8 cellular contexts compared by ENCODE assay signal in genomic region chr16:28181557-28181914, GRCh38. TPM values are rescaled to one million over a fixed set of nuclear protein-coding genes. Genes with fewer than 3 reads are reported as not detected.
DNase-seq lines count a peak whose midpoint lies in the region; TF ChIP-seq lines count a peak whose summit lies in the region.

No MANE protein-coding gene starts in this region.

- H3K4ac ChIP-seq in trophoblast cell (ENCODE audit: low read depth, low read length): no peak overlapping the region
- H3K4ac ChIP-seq in neuronal stem cell (ENCODE audit: low read length): no peak overlapping the region

- 35% methylated on average over 2 of the region's 2 CpGs for WGBS in esophagus muscularis mucosa
- WGBS in trophoblast cell (ENCODE audit: extremely low coverage, insufficient coverage, insufficient read length): no CpG with 5 or more reads among the region's 2 CpGs
- no CpG with 5 or more reads among the region's 2 CpGs for WGBS in neuronal stem cell (ENCODE audit: extremely low coverage in 2 of 2, insufficient read length in 2 of 2, insufficient replicate concordance in 1 of 2), 2 donors

- TF ChIP-seq EP300 in esophagus muscularis mucosa (IDR thresholded peaks at IDR 0.05): no peak

- H4K8ac ChIP-seq in trophoblast cell (ENCODE audit: low read depth, low read length) (no peak overlapping the region), neuronal stem cell (ENCODE audit: low read depth, low read length) (no peak overlapping the region)

- H3K79me1 ChIP-seq in trophoblast cell (ENCODE audit: low read length) (no peaks in the 10 kb centered on the region), neuronal stem cell (ENCODE audit: low read depth, low read length) (peaks cover 2% of the 10 kb centered on the region)

- H3K18ac ChIP-seq in trophoblast cell (ENCODE audit: low read length): no peak overlapping the region
- no peak overlapping the region for H3K18ac ChIP-seq in neuronal stem cell (ENCODE audit: low read length)

- H2AK5ac ChIP-seq in trophoblast cell (ENCODE audit: low read length): no peak overlapping the region
- no peak overlapping the region for H2AK5ac ChIP-seq in neuronal stem cell (ENCODE audit: low read depth, low read length)

- H2AFZ ChIP-seq in trophoblast cell (ENCODE audit: insufficient read depth, low read length, poor library complexity) (no peak overlapping the region), neuronal stem cell (ENCODE audit: low read length) (no peak overlapping the region)

- H3K9ac ChIP-seq in trophoblast cell (ENCODE audit: low read length): no peak overlapping the region
- no peak overlapping the region for H3K9ac ChIP-seq in neuronal stem cell (ENCODE audit: low read depth, low read length, poor library complexity)

- in situ Hi-C loops in GM13977 (cut with MboI; ENCODE audit: low pct_unique_long_range_greater_than_20kb, low sequenced_read_pairs, unreplicated experiment): no loop called here

- H3K4me2 ChIP-seq in trophoblast cell (ENCODE audit: low read length) (peak overlapping the region; percentile 4), neuronal stem cell (ENCODE audit: insufficient read depth, low read length, poor library complexity, severe bottlenecking) (no peak overlapping the region)

- H3K9me3 ChIP-seq in esophagus muscularis mucosa: no peaks in the 10 kb centered on the region
- H3K9me3 ChIP-seq in trophoblast cell (ENCODE audit: insufficient read depth, low read depth, low read length): no peaks in the 10 kb centered on the region
- H3K9me3 ChIP-seq in neuronal stem cell (replicated peaks in 1 of 2; ENCODE audit: control insufficient read depth in 2 of 2, insufficient read depth in 1 of 2, low read depth in 1 of 2, low read length in 2 of 2): peaks cover 0 to 11% of the 10 kb centered on the region in 2 donors

- H3K36me3 ChIP-seq in esophagus muscularis mucosa: peaks cover 0 to 19% (median 15%) of the 10 kb centered on the region in 4 donors
- peaks cover 2% of the 10 kb centered on the region in 2 experiments for H3K36me3 ChIP-seq in trophoblast cell (ENCODE audit: control insufficient read depth in 1 of 2, insufficient read depth in 2 of 2, low read length in 2 of 2)
- peaks cover 4 to 59% of the 10 kb centered on the region in 2 donors for H3K36me3 ChIP-seq in neuronal stem cell (replicated peaks in 1 of 2; ENCODE audit: control insufficient read depth in 2 of 2, insufficient read depth in 2 of 2, low read length in 2 of 2)

- TF ChIP-seq POLR2A in esophagus muscularis mucosa (IDR thresholded peaks at IDR 0.05; ENCODE audit: low read depth): no peak

- no peak overlapping the region for H4K12ac ChIP-seq in trophoblast cell (ENCODE audit: low read depth, low read length)

- H3K27me3 ChIP-seq in esophagus muscularis mucosa: no peaks in the 10 kb centered on the region
- H3K27me3 ChIP-seq in trophoblast cell (ENCODE audit: insufficient read depth, low read length): no peaks in the 10 kb centered on the region
- no peaks in the 10 kb centered on the region for H3K27me3 ChIP-seq in neuronal stem cell (ENCODE audit: control insufficient read depth in 3 of 3, insufficient read depth in 3 of 3, low read depth in 1 of 3, low read length in 3 of 3)

- H2BK5ac ChIP-seq in trophoblast cell (ENCODE audit: low read depth, low read length, poor library complexity) (no peak overlapping the region), neuronal stem cell (ENCODE audit: low read length) (no peak overlapping the region)

- DNase-seq in ELR (ENCODE audit: low read depth) (peak; percentile 96), RPMI7951 (ENCODE audit: low read depth) (peak; percentile 94), esophagus muscularis mucosa (ENCODE audit: extremely low spot score) (no peak), trophoblast cell (peak; percentile 78 to 92), neuronal stem cell (ENCODE audit: low spot score) (no peak), retina (no peak), SHP77 treated with DMSO at 0.1 percent for 48 hours (lab: John Stamatoyannopoulos, UW) (no peak), GM13977 (ENCODE audit: low spot score) (no peak)

- H3K27ac ChIP-seq in esophagus muscularis mucosa (replicated peaks in 1 of 4) (peak overlapping the region; percentile 29 to 36 (median 32)), trophoblast cell (ENCODE audit: low read depth, low read length) (peak overlapping the region; percentile 8), neuronal stem cell (replicated peaks; ENCODE audit: low read length) (no peak overlapping the region)

- H2BK15ac ChIP-seq in neuronal stem cell (ENCODE audit: low read length): no peak overlapping the region

- H3K4me3 ChIP-seq in esophagus muscularis mucosa: no peak overlapping the region
- no peak overlapping the region for H3K4me3 ChIP-seq in trophoblast cell (ENCODE audit: low read depth, low read length)
- H3K4me3 ChIP-seq in neuronal stem cell (ENCODE audit: low read length in 2 of 2): no peak overlapping the region

- H3K79me2 ChIP-seq in trophoblast cell (ENCODE audit: control insufficient read depth, insufficient read depth, low read length, poor library complexity): peaks cover 1% of the 10 kb centered on the region

- H4K91ac ChIP-seq in trophoblast cell (ENCODE audit: low read depth, low read length) (no peak overlapping the region), neuronal stem cell (ENCODE audit: low read depth, low read length, poor library complexity) (no peak overlapping the region)

- H2BK12ac ChIP-seq in trophoblast cell (ENCODE audit: low read length) (no peak overlapping the region), neuronal stem cell (ENCODE audit: low read length) (no peak overlapping the region)

- intact Hi-C loops in esophagus muscularis mucosa (cut with DNase I): no loop called here

- no peak overlapping the region for H3K14ac ChIP-seq in trophoblast cell (ENCODE audit: low read length)
- no peak overlapping the region for H3K14ac ChIP-seq in neuronal stem cell (ENCODE audit: low read length)

- H3K4me1 ChIP-seq in esophagus muscularis mucosa (peaks cover 28 to 47% (median 37%) of the 10 kb centered on the region in 4 donors), trophoblast cell (ENCODE audit: control insufficient read depth in 1 of 2, insufficient read depth in 2 of 2, low read length in 2 of 2) (peaks cover 7 to 16% of the 10 kb centered on the region in 2 experiments), neuronal stem cell (ENCODE audit: control insufficient read depth in 2 of 2, insufficient read depth in 1 of 2, low read depth in 1 of 2, low read length in 2 of 2) (no peaks in the 10 kb centered on the region)

- H2BK120ac ChIP-seq in trophoblast cell (ENCODE audit: insufficient read depth, low read length, poor library complexity) (no peak overlapping the region), neuronal stem cell (ENCODE audit: low read depth, low read length) (no peak overlapping the region)

- H3K23ac ChIP-seq in trophoblast cell (ENCODE audit: low read length) (no peak overlapping the region), neuronal stem cell (ENCODE audit: low read depth, low read length, poor library complexity) (no peak overlapping the region)

- TF ChIP-seq CTCF in esophagus muscularis mucosa (IDR thresholded peaks at IDR 0.05): no peak
- TF ChIP-seq CTCF in GM13977 (IDR thresholded peaks at IDR 0.05; ENCODE audit: extremely low read depth, insufficient read depth, missing control alignments): no peak

RNA-seq across cellular contexts. Expression of gene XPO6, which starts 30.2 kb away (rescaled TPM):
- 55.4 and 67.3 TPM in 2 replicates for total RNA-seq in RPMI7951 (2014; rRNA removed; shearing (Covaris generic))
- total RNA-seq in esophagus muscularis mucosa: 10 to 100 TPM; 39.0 to 68.3 (median 51.1) TPM
- 32.7 and 36.0 TPM in 2 replicates for polyA plus RNA-seq in trophoblast cell (2013)
- 45.3 TPM for polyA plus RNA-seq in neuronal stem cell (2013, experiment 1 of 2)
- polyA plus RNA-seq in neuronal stem cell (2013, experiment 2 of 2): 42.8 TPM

Comparison
In these comparisons a context has a peak if more than half of its experiments do, and no peak if none do; other contexts are left out.
1. DNase-seq: peak in ELR (single experiment), RPMI7951 (single experiment) and trophoblast cell (2 of 2); none in esophagus muscularis mucosa (single experiment), neuronal stem cell (single experiment), retina (single experiment), SHP77 treated with DMSO at 0.1 percent for 48 hours (single experiment) and GM13977 (single experiment).